In genomic region chr7:97872025-97872669, GRCh38 we compare ENCODE assay signal across 8 cellular contexts.
DNase-seq lines count a peak whose midpoint lies in the region; ATAC-seq and TF ChIP-seq lines count a peak whose summit lies in the region.

TSS of gene ASNS (minus strand) at chr7:97872408. CDS start at chr7:97869156, 3,252 bp downstream.

- TF ChIP-seq POLR2A in GM19193 (IDR thresholded peaks at IDR 0.05; ENCODE audit: extremely low read depth, insufficient read depth, insufficient read length): peak; percentile 89

- DNase-seq in AML-193 (lab: John Stamatoyannopoulos, UW): peak; percentile 48 to 50
- peak; percentile 86 for DNase-seq in NCI-H510A treated with DMSO at 0.1 percent for 48 hours (lab: John Stamatoyannopoulos, UW)
- peak; percentile 89 to 90 for DNase-seq in activated CD4-positive, alpha-beta T cell treated with anti-CD3 and anti-CD28 coated beads for 4 hours
- peak; percentile 94 for DNase-seq in choroid plexus epithelial cell (ENCODE audit: low read depth)
- DNase-seq in kidney tubule cell (ENCODE audit: low spot score): peak; percentile 95
- peak; percentile 39 to 87 for DNase-seq in stimulated activated CD4-positive, alpha-beta T cell treated with anti-CD3 and anti-CD28 coated beads, Interleukin-1b, Interleukin-23, amount 100 ng/mL, for 1 hour (ENCODE audit: low read depth in 2 of 2)

- TF ChIP-seq CTCF in choroid plexus epithelial cell (conservative IDR thresholded peaks at IDR 0.05; ENCODE audit: low read depth, low read length): no peak

- peak; percentile 99 for ATAC-seq in HG03432 (IDR thresholded peaks at IDR 0.05; ENCODE audit: unreplicated experiment)

- peak within 1 kb of the TSS; percentile 87 for H3K4me3 ChIP-seq in choroid plexus epithelial cell (ENCODE audit: low read depth, low read length)

Comparison
In these comparisons a context has a peak if more than half of its experiments do, and no peak if none do; other contexts are left out.
1. Peak in every context shown above with its lines: DNase-seq, ATAC-seq and H3K4me3 ChIP-seq.